8 cellular contexts compared by ENCODE assay signal in genomic region chrX:54891573-54891972, GRCh38. TPM values are rescaled to one million over a fixed set of nuclear protein-coding genes. Genes with fewer than 3 reads are reported as not detected.
DNase-seq lines count a peak whose midpoint lies in the region; TF ChIP-seq lines count a peak whose summit lies in the region.

No MANE protein-coding gene starts in this region.

- peaks cover 4% of the 10 kb centered on the region for H3K9me3 Mint-ChIP-seq in activated CD4-positive, alpha-beta memory T cell treated with anti-CD3 and anti-CD28 coated beads for 36 hours

- H3K27ac Mint-ChIP-seq in activated CD4-positive, alpha-beta memory T cell treated with anti-CD3 and anti-CD28 coated beads for 36 hours: no peak overlapping the region

- no peaks in the 10 kb centered on the region for H3K36me3 Mint-ChIP-seq in activated CD4-positive, alpha-beta memory T cell treated with anti-CD3 and anti-CD28 coated beads for 36 hours

- H3K27me3 Mint-ChIP-seq in activated CD4-positive, alpha-beta memory T cell treated with anti-CD3 and anti-CD28 coated beads for 36 hours: peaks cover 9% of the 10 kb centered on the region

- intact Hi-C loops in activated CD4-positive, alpha-beta memory T cell treated with anti-CD3 and anti-CD28 coated beads for 36 hours (cut with micrococcal nuclease): loop anchor here (1.0 to 5.0 kb wide), 2 partner anchors 166 to 271 kb away; no protein-coding TSS in a partner anchor

- CTCF ChIA-PET in GM10248 (lab: Yijun Ruan, JAX): interaction anchor here (0.7 to 3.0 kb wide), 9 partner anchors 8 to 1028 kb away, joined by 3 to 16 read pairs (median 3); no protein-coding TSS in a partner anchor
- CTCF ChIA-PET in activated CD4-positive, alpha-beta memory T cell treated with anti-CD3 and anti-CD28 coated beads for 36 hours (lab: Charles Lee): interaction anchor here (0.7 to 1.9 kb wide), 8 partner anchors 11 to 592 kb away, joined by 3 to 13 read pairs (median 4); no protein-coding TSS in a partner anchor

- no peaks in the 10 kb centered on the region for H3K4me1 Mint-ChIP-seq in activated CD4-positive, alpha-beta memory T cell treated with anti-CD3 and anti-CD28 coated beads for 36 hours (ENCODE audit: low read depth)

- H3K4me3 Mint-ChIP-seq in activated CD4-positive, alpha-beta memory T cell treated with anti-CD3 and anti-CD28 coated beads for 36 hours: no peak overlapping the region

- TF ChIP-seq CTCF in AG10803 (conservative IDR thresholded peaks at IDR 0.05; ENCODE audit: low read length) (peak; percentile 50), GM10248 (IDR thresholded peaks at IDR 0.05; ENCODE audit: control extremely low read depth, extremely low read depth, low read depth, missing control alignments) (peak; percentile 40)

- no peak overlapping the region for H3K4me3 ChIP-seq in AG10803 (ENCODE audit: low read length)

- POLR2A ChIA-PET in GM10248 (lab: Yijun Ruan, JAX): no interaction called here
- POLR2A ChIA-PET in activated CD4-positive, alpha-beta memory T cell treated with anti-CD3 and anti-CD28 coated beads for 36 hours (lab: Charles Lee): no interaction called here

- DNase-seq in AG10803 (ENCODE audit: low read depth) (peak; percentile 37), GM10248 (ENCODE audit: extremely low spot score) (peak; percentile 20), NCI-H146 treated with DMSO at 0.1 percent for 48 hours (lab: John Stamatoyannopoulos, UW; ENCODE audit: unreplicated experiment) (peak; percentile 3), globus pallidus (ENCODE audit: low spot score) (peak; percentile 37), cerebellar nuclear complex (lab: John Stamatoyannopoulos, UW) (no peak), DMS79 treated with DMSO at 0.1 percent for 48 hours (lab: John Stamatoyannopoulos, UW) (no peak)
- DNase-seq in activated CD4-positive, alpha-beta memory T cell treated with anti-CD3 and anti-CD28 coated beads for 36 hours: peak; percentile 26
- DNase-seq in stimulated activated CD4-positive, alpha-beta T cell treated with anti-CD3 and anti-CD28 coated beads, Interleukin-2, amount 100 ng/mL, for 24 hours: peak; percentile 16 to 36

RNA-seq across cellular contexts. Expression of gene TRO, which starts 29.1 kb away (rescaled TPM):
- 1 to 10 TPM; 2.3 to 3.9 TPM for total RNA-seq in activated CD4-positive, alpha-beta memory T cell treated with anti-CD3 and anti-CD28 coated beads for 36 hours

Comparison
In these comparisons a context has a peak if more than half of its experiments do, and no peak if none do; other contexts are left out.
1. DNase-seq: peak in AG10803 (single experiment), GM10248 (single experiment), NCI-H146 treated with DMSO at 0.1 percent for 48 hours (single experiment), activated CD4-positive, alpha-beta memory T cell treated with anti-CD3 and anti-CD28 coated beads for 36 hours (single experiment), globus pallidus (single experiment) and stimulated activated CD4-positive, alpha-beta T cell treated with anti-CD3 and anti-CD28 coated beads, Interleukin-2, amount 100 ng/mL, for 24 hours (2 of 2); none in cerebellar nuclear complex (0 of 2) and DMS79 treated with DMSO at 0.1 percent for 48 hours (single experiment).